In genomic region chr15:49370782-49371181, GRCh38 we compare ENCODE assay signal across 11 cellular contexts. TPM values are rescaled to one million over a fixed set of nuclear protein-coding genes. Genes with fewer than 3 reads are reported as not detected.
DNase-seq lines count a peak whose midpoint lies in the region; ATAC-seq and TF ChIP-seq lines count a peak whose summit lies in the region.
"Had no signal": no experiment of that assay in that cellular context is flagged by ENCODE, and none has a peak within 500 bp of the region (broad histone marks: within the 10 kb centered on the region; RNA-seq: fewer than 3 reads in every experiment).

No MANE protein-coding gene starts in this region.

- no peak overlapping the region for H2AFZ ChIP-seq in HCT116 (ENCODE audit: low read depth, low read length, poor library complexity, severe bottlenecking)

- no peaks in the 10 kb centered on the region for H3K4me1 ChIP-seq in HCT116 (ENCODE audit: control insufficient read depth in 1 of 2, insufficient read depth in 2 of 2, low read length in 2 of 2)
- no peaks in the 10 kb centered on the region for H3K4me1 ChIP-seq in breast epithelium
- H3K4me1 ChIP-seq: psoas muscle had no signal

- no TSS peak for BruUV-seq in HCT116 (replicated peaks; lab: Mats Ljungman, UMichigan)

- no peak overlapping the region for H3K27ac ChIP-seq in HCT116 (ENCODE audit: low read depth, low read length)
- no peak overlapping the region for H3K27ac ChIP-seq in breast epithelium
- H3K27ac ChIP-seq: psoas muscle had no signal

- peak; percentile 45; the same call in 1 of the 2 replicates for TF ChIP-seq RAD21 in HCT116 (IDR thresholded peaks at IDR 0.05; ENCODE audit: low read depth)

- H3K27me3 ChIP-seq in HCT116 (ENCODE audit: insufficient read depth, low read length) (no peaks in the 10 kb centered on the region), breast epithelium (no peaks in the 10 kb centered on the region)

- no peaks in the 10 kb centered on the region for H3K9me2 ChIP-seq in HCT116 (ENCODE audit: insufficient read depth)

- TF ChIP-seq CTCF in AG10803 (conservative IDR thresholded peaks at IDR 0.05; ENCODE audit: low read length) (peak; percentile 30; the same call in 1 of the 2 replicates), HCT116 (IDR thresholded peaks at IDR 0.05 in 2 of 3, conservative IDR thresholded peaks at IDR 0.05 in 1 of 3; ENCODE audit: borderline replicate concordance in 1 of 3, insufficient read depth in 1 of 3, low read depth in 2 of 3, low read length in 2 of 3) (peak; percentile 12 to 39 (median 18); a peak in 2 of 6 replicates), breast epithelium (IDR thresholded peaks at IDR 0.05) (no peak)

- in situ Hi-C loops in SK-MEL-5 (cut with HindIII; ENCODE audit: low pct_unique_long_range_greater_than_20kb, low sequenced_read_pairs), result no loop called here

- H3K4me2 ChIP-seq in HCT116 (ENCODE audit: low read length), result no peak overlapping the region

- H3K9ac ChIP-seq in HCT116 (ENCODE audit: low read length), result no peak overlapping the region

- no peaks in the 10 kb centered on the region for H3K9me3 ChIP-seq in HCT116 (ENCODE audit: control insufficient read depth in 1 of 2, insufficient read depth in 1 of 2, low read depth in 1 of 2, low read length in 2 of 2)
- H3K9me3 ChIP-seq in breast epithelium, result no peaks in the 10 kb centered on the region
- H3K9me3 ChIP-seq: psoas muscle had no signal

- TF ChIP-seq POLR2A in HCT116 (IDR thresholded peaks at IDR 0.05; ENCODE audit: borderline replicate concordance, extremely low read depth, insufficient read depth, insufficient read length) (no peak), breast epithelium (IDR thresholded peaks at IDR 0.05) (no peak)

- POLR2A ChIA-PET in HCT116 (lab: Charles Lee), result no interaction called here

- H3K4me3 ChIP-seq in AG10803 (ENCODE audit: low read length) (no peak overlapping the region), HCT116 (replicated peaks in 1 of 2; ENCODE audit: low read depth in 1 of 2, low read length in 2 of 2) (no peak overlapping the region), breast epithelium (no peak overlapping the region)
- H3K4me3 ChIP-seq: psoas muscle had no signal

- CTCF ChIA-PET in HCT116 (lab: Charles Lee), result no interaction called here

- no peaks in the 10 kb centered on the region for H3K79me2 ChIP-seq in HCT116 (ENCODE audit: insufficient read depth, low read length)

- no peaks in the 10 kb centered on the region for H4K20me1 ChIP-seq in HCT116 (ENCODE audit: insufficient read depth)

- peak; percentile 11 for DNase-seq in AG10803 (ENCODE audit: low read depth)
- peak; percentile 13 for DNase-seq in HCT116 (ENCODE audit: low read depth, low spot score)
- peak; percentile 60 for DNase-seq in SK-MEL-5 (ENCODE audit: low read depth, low spot score)
- peak; percentile 23 for DNase-seq in fibroblast of the conjunctiva (ENCODE audit: low read depth)
- no peak for DNase-seq in stimulated activated CD4-positive, alpha-beta T cell treated with anti-CD3 and anti-CD28 coated beads, Interleukin-12 subunit alpha, Interleukin-12 subunit beta, amount 100 ng/mL, for 4 hours
- DNase-seq in breast epithelium (ENCODE audit: low spot score in 2 of 2), result no peak
- DNase-seq: activated naive CD4-positive, alpha-beta T cell treated with anti-CD3 and anti-CD28 coated beads for 36 hours; psoas muscle had no signal

- ATAC-seq in HCT116 (no peak; the same call in 1 of the 2 replicates), HG02973 (IDR thresholded peaks at IDR 0.05; ENCODE audit: unreplicated experiment) (no peak), HG03175 (IDR thresholded peaks at IDR 0.05; ENCODE audit: unreplicated experiment) (no peak)
- ATAC-seq: left lobe of liver, psoas muscle had no signal

- intact Hi-C loops in HCT116 (cut with micrococcal nuclease), result no loop called here
- intact Hi-C loops in breast epithelium (cut with DNase I; ENCODE audit: low total_unique reads), result no loop called here

- RAD21 ChIA-PET in HCT116 (lab: Charles Lee; ENCODE audit: low non-redundant PET in 1 of 2, low total read pairs in 2 of 2, uncharacterized antibody in 2 of 2, unreplicated experiment in 2 of 2), result interaction anchor here in 1 of 2 experiments (0.7 kb wide), 1 partner anchor 52 kb away, joined by 3 read pairs; no protein-coding TSS in a partner anchor

- H3K36me3 ChIP-seq in HCT116 (ENCODE audit: control insufficient read depth in 1 of 2, insufficient read depth in 2 of 2, low read length in 2 of 2), result no peaks in the 10 kb centered on the region
- no peaks in the 10 kb centered on the region for H3K36me3 ChIP-seq in breast epithelium

TF ChIP-seq in HCT116, 20 proteins besides CTCF, POLR2A, EP300 and RAD21:
- TF ChIP-seq TCF7L2 (IDR thresholded peaks at IDR 0.05; ENCODE audit: borderline replicate concordance, extremely low read depth, insufficient read depth, insufficient read length) (peak; percentile 63), SRF (IDR thresholded peaks at IDR 0.05; ENCODE audit: low read depth) (no peak)

RNA-seq across cellular contexts. Expression of gene FGF7, which starts 52.3 kb away (rescaled TPM):
- total RNA-seq in HCT116 (2021; ENCODE audit: unreplicated experiment) (0.49 TPM), breast epithelium (100 to 1,000 TPM in 1 of 3 donors, 10 to 100 TPM in 2; 33.7 to 178 (median 42.9) TPM)
- not detected in 2 replicates for polyA plus RNA-seq in HCT116 (2012)
- total RNA-seq in SK-MEL-5 (2014; rRNA removed; shearing (Covaris generic)), result 20.3 TPM in 2 replicates
- polyA plus RNA-seq in SK-MEL-5 (2015; cell fraction: cytosol; rRNA removed), result 11.1 and 12.5 TPM in 2 replicates
- polyA plus RNA-seq in SK-MEL-5 (2015; cell fraction: nucleus; rRNA removed), result 2.2 and 6.0 TPM in 2 replicates
- total RNA-seq: activated naive CD4-positive, alpha-beta T cell treated with anti-CD3 and anti-CD28 coated beads for 36 hours had no signal

Comparison
In these comparisons a context has a peak if more than half of its experiments do, and no peak if none do; other contexts are left out.
1. DNase-seq: peak in AG10803 (single experiment), HCT116 (single experiment), SK-MEL-5 (single experiment) and fibroblast of the conjunctiva (single experiment); none in stimulated activated CD4-positive, alpha-beta T cell treated with anti-CD3 and anti-CD28 coated beads, Interleukin-12 subunit alpha, Interleukin-12 subunit beta, amount 100 ng/mL, for 4 hours (single experiment) and breast epithelium (0 of 2).
2. CTCF ChIP-seq: peak in AG10803 (single experiment) and HCT116 (3 of 3); none in breast epithelium (0 of 3).
3. RNA of gene FGF7, which starts 52.3 kb away (total RNA-seq): 33.7 to 178 TPM in breast epithelium and 20.3 TPM in SK-MEL-5; 0.49 TPM in HCT116 (single experiment); every median in the first group is over 10 times any median in the second.